ENCODE assay signal across 33 cellular contexts in genomic region chr6:137193256-137194070, GRCh38. TPM values are rescaled to one million over a fixed set of nuclear protein-coding genes. Genes with fewer than 3 reads are reported as not detected.
"Had no signal": no experiment of that assay in that cellular context is flagged by ENCODE, and none has a peak within 500 bp of the region (broad histone marks: within the 10 kb centered on the region; RNA-seq: fewer than 3 reads in every experiment).

No MANE protein-coding gene starts in this region.

- H3K27me3 Mint-ChIP-seq: stimulated activated memory B cell treated with anti-CD40 and anti-IgM and Interleukin-4, amounts not matched to agents 10 μg/mL and 1 μg/mL and 100 μg/mL, for 72 hours; stimulated activated naive CD8-positive, alpha-beta T cell treated with anti-CD3 and anti-CD28 coated beads, Interleukin-15, amount 100 ng/mL, for 72 hours had no signal

- FAIRE-seq: islet of Langerhans, kidney, pancreas, urothelium cell line had no signal

- H3K27ac ChIP-seq: lower lobe of right lung, pancreas, prostate gland, right lobe of liver, testis, thyroid gland, transverse colon, upper lobe of right lung had no signal

- H3K4me3 ChIP-seq: lower lobe of right lung, pancreas, prostate gland, right lobe of liver, smooth muscle cell, testis, thyroid gland, transverse colon, upper lobe of right lung had no signal

- DNase-seq: hypothalamus; immature natural killer cell; kidney; lower lobe of right lung; mammary epithelial cell; mesenchymal stem cell; naive thymus-derived CD8-positive, alpha-beta T cell; nucleus accumbens; pancreas; posterior cingulate gyrus; retina; right lobe of liver; stimulated activated CD4-positive, alpha-beta T cell treated with anti-CD3 and anti-CD28 coated beads, Interleukin-1b, Interleukin-23, amount 100 ng/mL, for 48 hours; stimulated activated CD4-positive, alpha-beta T cell treated with anti-CD3 and anti-CD28 coated beads, Interleukin-2, amount 100 ng/mL, for 48 hours; stimulated activated CD4-positive, alpha-beta T cell treated with anti-CD3 and anti-CD28 coated beads, Interleukin-4, amount 100 ng/mL, for 4 hours; stimulated activated CD8-positive, alpha-beta memory T cell treated with anti-CD3 and anti-CD28 coated beads, Interleukin-4, amount 100 ng/mL, for 48 hours; stimulated activated naive CD4-positive, alpha-beta T cell treated with Interleukin-2 at 50 U/mL for 16 hours; stimulated activated naive CD8-positive, alpha-beta T cell treated with anti-CD3 and anti-CD28 coated beads, Interleukin-15, amount 100 ng/mL, for 72 hours; testis; thyroid gland; transverse colon; upper lobe of right lung had no signal

- H3K4me3 Mint-ChIP-seq: immature natural killer cell; naive thymus-derived CD8-positive, alpha-beta T cell; nephron; neural crest cell; stimulated activated memory B cell treated with anti-CD40 and anti-IgM and Interleukin-4, amounts not matched to agents 10 μg/mL and 1 μg/mL and 100 μg/mL, for 72 hours had no signal

- H3K9me3 ChIP-seq: prostate gland, right lobe of liver, testis, thyroid gland, upper lobe of right lung had no signal

- H3K4me1 Mint-ChIP-seq: neural crest cell; stimulated activated naive CD8-positive, alpha-beta T cell treated with anti-CD3 and anti-CD28 coated beads, Interleukin-15, amount 100 ng/mL, for 72 hours had no signal

- ATAC-seq: naive thymus-derived CD8-positive, alpha-beta T cell; pancreas; right lobe of liver; stimulated activated memory B cell treated with anti-CD40 and anti-IgM and Interleukin-4, amounts not matched to agents 10 μg/mL and 1 μg/mL and 100 μg/mL, for 72 hours; stimulated activated naive CD8-positive, alpha-beta T cell treated with anti-CD3 and anti-CD28 coated beads, Interleukin-15, amount 100 ng/mL, for 72 hours; upper lobe of right lung had no signal

- H3K36me3 ChIP-seq: prostate gland had no signal

- H3K27me3 ChIP-seq: pancreas, right lobe of liver, testis, thyroid gland, transverse colon, upper lobe of right lung had no signal

- H3K4me1 ChIP-seq: pancreas, prostate gland, right lobe of liver, upper lobe of right lung had no signal

- H3K9me3 Mint-ChIP-seq: immature natural killer cell; stimulated activated memory B cell treated with anti-CD40 and anti-IgM and Interleukin-4, amounts not matched to agents 10 μg/mL and 1 μg/mL and 100 μg/mL, for 72 hours had no signal

- H3K27ac Mint-ChIP-seq: immature natural killer cell; naive thymus-derived CD8-positive, alpha-beta T cell; nephron; stimulated activated memory B cell treated with anti-CD40 and anti-IgM and Interleukin-4, amounts not matched to agents 10 μg/mL and 1 μg/mL and 100 μg/mL, for 72 hours had no signal

RNA-seq across cellular contexts. Expression of gene IL22RA2, which starts 20.0 kb away (rescaled TPM):
- total RNA-seq: kidney; lower lobe of right lung; mammary epithelial cell; mucosa of gallbladder; naive thymus-derived CD8-positive, alpha-beta T cell; neural crest cell; osteoblast; prostate gland; right lobe of liver; skeletal muscle tissue; smooth muscle cell; testis; thyroid gland; upper lobe of right lung had no signal
- polyA plus RNA-seq: immature natural killer cell; liver; mammary epithelial cell; naive thymus-derived CD8-positive, alpha-beta T cell; pancreas; smooth muscle cell had no signal
